In genomic region chr14:61659582-61659981, GRCh38 we compare ENCODE assay signal across 16 cellular contexts. TPM values are rescaled to one million over a fixed set of nuclear protein-coding genes. Genes with fewer than 3 reads are reported as not detected.
DNase-seq lines count a peak whose midpoint lies in the region; ATAC-seq and TF ChIP-seq lines count a peak whose summit lies in the region.
"Had no signal": no experiment of that assay in that cellular context is flagged by ENCODE, and none has a peak within 500 bp of the region (broad histone marks: within the 10 kb centered on the region; RNA-seq: fewer than 3 reads in every experiment).

No MANE protein-coding gene starts in this region.

- TF ChIP-seq POLR2A in prostate gland (IDR thresholded peaks at IDR 0.05): no peak

- CTCF ChIA-PET in Caco-2 (lab: Charles Lee): no interaction called here

- H3K4me3 Mint-ChIP-seq in T-helper 1 cell treated with Interleukin-12 subunit alpha and Interleukin-12 subunit beta and Interleukin-4 antibody, amounts not matched to agents 30 μg/mL and 1 μg/mL, for 36 hours: peak overlapping the region; percentile 70
- peak overlapping the region; percentile 84 for H3K4me3 Mint-ChIP-seq in activated T-helper 17 cell treated with anti-CD3 and anti-CD28 coated beads, Interleukin-2, amount 50 U/mL, for 72 hours
- H3K4me3 Mint-ChIP-seq in Caco-2 (ENCODE audit: unreplicated experiment): no peak overlapping the region
- H3K4me3 Mint-ChIP-seq: naive B cell had no signal

- H3K4me2 ChIP-seq in Karpas-422 (ENCODE audit: low read depth, low read length, poor library complexity, severe bottlenecking): no peak overlapping the region

- peaks cover 13% of the 10 kb centered on the region for H3K9me3 Mint-ChIP-seq in T-helper 1 cell treated with Interleukin-12 subunit alpha and Interleukin-12 subunit beta and Interleukin-4 antibody, amounts not matched to agents 30 μg/mL and 1 μg/mL, for 36 hours
- H3K9me3 Mint-ChIP-seq in activated T-helper 17 cell treated with anti-CD3 and anti-CD28 coated beads, Interleukin-2, amount 50 U/mL, for 72 hours: no peaks in the 10 kb centered on the region
- H3K9me3 Mint-ChIP-seq in Caco-2 (ENCODE audit: unreplicated experiment): no peaks in the 10 kb centered on the region

- H4K20me1 ChIP-seq in Karpas-422 (ENCODE audit: insufficient read depth, low read depth, low read length): no peaks in the 10 kb centered on the region

- peaks cover 10% of the 10 kb centered on the region for H3K36me3 Mint-ChIP-seq in T-helper 1 cell treated with Interleukin-12 subunit alpha and Interleukin-12 subunit beta and Interleukin-4 antibody, amounts not matched to agents 30 μg/mL and 1 μg/mL, for 36 hours (ENCODE audit: low read depth)
- peaks cover 21% of the 10 kb centered on the region for H3K36me3 Mint-ChIP-seq in activated T-helper 17 cell treated with anti-CD3 and anti-CD28 coated beads, Interleukin-2, amount 50 U/mL, for 72 hours (ENCODE audit: low read depth)
- no peaks in the 10 kb centered on the region for H3K36me3 Mint-ChIP-seq in Caco-2 (ENCODE audit: insufficient read depth, unreplicated experiment)
- H3K36me3 Mint-ChIP-seq: naive B cell had no signal

- no peaks in the 10 kb centered on the region for H3K36me3 ChIP-seq in Karpas-422 (ENCODE audit: insufficient read depth, low read length)
- no peaks in the 10 kb centered on the region for H3K36me3 ChIP-seq in Caco-2 (ENCODE audit: control insufficient read depth, insufficient read depth, low read length)
- no peaks in the 10 kb centered on the region for H3K36me3 ChIP-seq in prostate gland
- H3K36me3 ChIP-seq: HAP-1 had no signal

- H3K27me3 ChIP-seq in Karpas-422 (ENCODE audit: low read length) (no peaks in the 10 kb centered on the region), Caco-2 (replicated peaks; ENCODE audit: control insufficient read depth, insufficient read depth, low read length) (no peaks in the 10 kb centered on the region), prostate gland (replicated peaks; ENCODE audit: insufficient read depth) (no peaks in the 10 kb centered on the region)
- H3K27me3 ChIP-seq: foreskin keratinocyte had no signal

- H3K27ac Mint-ChIP-seq in T-helper 1 cell treated with Interleukin-12 subunit alpha and Interleukin-12 subunit beta and Interleukin-4 antibody, amounts not matched to agents 30 μg/mL and 1 μg/mL, for 36 hours: peak overlapping the region; percentile 96
- peak overlapping the region; percentile 96 for H3K27ac Mint-ChIP-seq in activated T-helper 17 cell treated with anti-CD3 and anti-CD28 coated beads, Interleukin-2, amount 50 U/mL, for 72 hours
- H3K27ac Mint-ChIP-seq in Caco-2 (ENCODE audit: unreplicated experiment): no peak overlapping the region

- no TSS peak for BruUV-seq in Caco-2 (replicated peaks; lab: Mats Ljungman, UMichigan)

- ATAC-seq in activated T-helper 17 cell treated with anti-CD3 and anti-CD28 coated beads, Interleukin-2, amount 50 U/mL, for 72 hours (replicated peaks): no peak
- ATAC-seq in HG03378 (IDR thresholded peaks at IDR 0.05; ENCODE audit: unreplicated experiment): no peak
- ATAC-seq: foreskin keratinocyte, GM12878 had no signal

- peak overlapping the region; percentile 25 for H2AFZ ChIP-seq in Karpas-422 (ENCODE audit: low read length)

- no peaks in the 10 kb centered on the region for H3K79me2 ChIP-seq in Karpas-422 (ENCODE audit: low read length)

- WGBS in prostate gland: 82% methylated on average over 2 of the region's 2 CpGs

- H3K4me3 ChIP-seq in Karpas-422 (ENCODE audit: low read length): no peak overlapping the region
- no peak overlapping the region for H3K4me3 ChIP-seq in fibroblast of the aortic adventitia (ENCODE audit: low read depth, low read length)
- no peak overlapping the region for H3K4me3 ChIP-seq in Caco-2 (ENCODE audit: low read depth, low read length)
- H3K4me3 ChIP-seq in prostate gland: no peak overlapping the region
- H3K4me3 ChIP-seq: GM12878, HAP-1 had no signal

- H3K27ac ChIP-seq in Karpas-422 (ENCODE audit: low read length) (peak overlapping the region; percentile 96), prostate gland (no peak overlapping the region)
- H3K27ac ChIP-seq: foreskin keratinocyte, RWPE1 had no signal

- H3K9me3 ChIP-seq in Karpas-422 (ENCODE audit: low read length) (no peaks in the 10 kb centered on the region), Caco-2 (0 out of 2 replicates have a peak, but pooled peaks cover 4% of the 10 kb centered on the region), prostate gland (no peaks in the 10 kb centered on the region)
- H3K9me3 ChIP-seq: HAP-1 had no signal

- intact Hi-C loops in Caco-2 (cut with micrococcal nuclease; ENCODE audit: unreplicated experiment): no loop called here
- intact Hi-C loops in prostate gland (cut with DNase I): no loop called here

- POLR2A ChIA-PET in Caco-2 (lab: Charles Lee): no interaction called here

- no peaks in the 10 kb centered on the region for H3K9me2 ChIP-seq in Karpas-422 (replicated peaks; ENCODE audit: insufficient read depth, low read length)

- TF ChIP-seq CTCF in fibroblast of the aortic adventitia (IDR thresholded peaks at IDR 0.05; ENCODE audit: insufficient read depth, low read length): no peak
- TF ChIP-seq CTCF in Caco-2 (IDR thresholded peaks at IDR 0.05; ENCODE audit: insufficient read depth in 1 of 2, low read depth in 1 of 2, low read length in 1 of 2, severe bottlenecking in 1 of 2, unreplicated experiment in 1 of 2): no peak
- no peak for TF ChIP-seq CTCF in prostate gland (IDR thresholded peaks at IDR 0.05)

- H3K4me1 Mint-ChIP-seq in T-helper 1 cell treated with Interleukin-12 subunit alpha and Interleukin-12 subunit beta and Interleukin-4 antibody, amounts not matched to agents 30 μg/mL and 1 μg/mL, for 36 hours (ENCODE audit: low read depth): peaks cover 72% of the 10 kb centered on the region
- peaks cover 42% of the 10 kb centered on the region for H3K4me1 Mint-ChIP-seq in activated T-helper 17 cell treated with anti-CD3 and anti-CD28 coated beads, Interleukin-2, amount 50 U/mL, for 72 hours
- H3K4me1 Mint-ChIP-seq in Caco-2 (ENCODE audit: low read depth, unreplicated experiment): no peaks in the 10 kb centered on the region

- H3K4me1 ChIP-seq in Karpas-422 (ENCODE audit: low read length): peaks cover 53% of the 10 kb centered on the region
- no peaks in the 10 kb centered on the region for H3K4me1 ChIP-seq in Caco-2
- H3K4me1 ChIP-seq in prostate gland (replicated peaks): no peaks in the 10 kb centered on the region
- H3K4me1 ChIP-seq: HAP-1 had no signal

- H3K9ac ChIP-seq in Karpas-422 (ENCODE audit: low read length): no peak overlapping the region

- no peaks in the 10 kb centered on the region for H3K27me3 Mint-ChIP-seq in T-helper 1 cell treated with Interleukin-12 subunit alpha and Interleukin-12 subunit beta and Interleukin-4 antibody, amounts not matched to agents 30 μg/mL and 1 μg/mL, for 36 hours (ENCODE audit: low read depth)
- no peaks in the 10 kb centered on the region for H3K27me3 Mint-ChIP-seq in activated T-helper 17 cell treated with anti-CD3 and anti-CD28 coated beads, Interleukin-2, amount 50 U/mL, for 72 hours
- H3K27me3 Mint-ChIP-seq in Caco-2 (ENCODE audit: insufficient read depth, unreplicated experiment): no peaks in the 10 kb centered on the region
- H3K27me3 Mint-ChIP-seq: naive B cell had no signal

- no peak for DNase-seq in T-helper 1 cell
- DNase-seq in Karpas-422: no peak
- peak; percentile 78 for DNase-seq in fibroblast of the aortic adventitia (ENCODE audit: low read depth)
- DNase-seq in Caco-2: no peak
- DNase-seq in prostate gland (ENCODE audit: low spot score): no peak
- DNase-seq: dermis blood vessel endothelial cell; naive B cell; NCI-H526; stimulated activated CD4-positive, alpha-beta T cell treated with anti-CD3 and anti-CD28 coated beads, Interleukin-4, amount 100 ng/mL, for 4 hours had no signal

RNA-seq across cellular contexts. Expression of gene HIF1A, which starts 35.7 kb away (rescaled TPM):
- 111 and 233 TPM in 2 replicates for total RNA-seq in Karpas-422 (2014; rRNA removed; shearing (Covaris generic); ENCODE audit: low replicate concordance)
- total RNA-seq in activated T-helper 17 cell treated with anti-CD3 and anti-CD28 coated beads, Interleukin-2, amount 50 U/mL, for 72 hours: 100 to 1,000 TPM; 123 to 176 TPM
- total RNA-seq in fibroblast of the aortic adventitia (ENCODE audit: low replicate concordance) (258 and 553 TPM in 2 replicates), Caco-2 (2022) (125 and 127 TPM in 2 replicates), prostate gland (100 to 1,000 TPM in 1 of 2 donors, 10 to 100 TPM in 1; 61.7 to 101 TPM)
